Comparison of ENCODE assay signal across 10 cellular contexts in genomic region chr12:106978035-106978800, GRCh38. TPM values are rescaled to one million over a fixed set of nuclear protein-coding genes. Genes with fewer than 3 reads are reported as not detected.
DNase-seq lines count a peak whose midpoint lies in the region; ATAC-seq, FAIRE-seq and TF ChIP-seq lines count a peak whose summit lies in the region.
"Had no signal": no experiment of that assay in that cellular context is flagged by ENCODE, and none has a peak within 500 bp of the region (broad histone marks: within the 10 kb centered on the region; RNA-seq: fewer than 3 reads in every experiment).

No MANE protein-coding gene starts in this region.

- H3K9ac ChIP-seq in K562 (ENCODE audit: insufficient read depth in 1 of 2, low read depth in 2 of 2, low read length in 2 of 2) (peak overlapping the region in 1 of 2 experiments; percentile 13; a peak in 2 of 4 replicates), trophoblast cell (ENCODE audit: low read length) (no peak overlapping the region)

- no peaks in the 10 kb centered on the region for H3K36me3 Mint-ChIP-seq in endothelial cell (ENCODE audit: low read depth, unreplicated experiment)

- H3K23ac ChIP-seq in trophoblast cell (ENCODE audit: low read length) = no peak overlapping the region

- no peak overlapping the region for H4K8ac ChIP-seq in trophoblast cell (ENCODE audit: low read depth, low read length)

- in situ Hi-C loops in K562 (cut with MboI) = no loop called here

- no TSS peak for BruUV-seq in K562 (replicated peaks; lab: Mats Ljungman, UMichigan)

- no peaks in the 10 kb centered on the region for H3K9me1 ChIP-seq in K562 (ENCODE audit: control insufficient read depth, insufficient read depth, low read length)

- H3K79me2 ChIP-seq in K562 (ENCODE audit: control insufficient read depth, insufficient read depth, low read length) (peaks cover 16% of the 10 kb centered on the region; the same call in 2 of the 3 replicates), trophoblast cell (ENCODE audit: control insufficient read depth, insufficient read depth, low read length, poor library complexity) (no peaks in the 10 kb centered on the region)

- no peaks in the 10 kb centered on the region for H3K27me3 ChIP-seq in K562 (ENCODE audit: control insufficient read depth in 2 of 2, insufficient read depth in 2 of 2, low read length in 2 of 2)
- H3K27me3 ChIP-seq in right lobe of liver = no peaks in the 10 kb centered on the region
- H3K27me3 ChIP-seq in trophoblast cell (ENCODE audit: insufficient read depth, low read length) = no peaks in the 10 kb centered on the region

- no peak overlapping the region for H2BK120ac ChIP-seq in trophoblast cell (ENCODE audit: insufficient read depth, low read length, poor library complexity)

- no peak overlapping the region for H4K91ac ChIP-seq in trophoblast cell (ENCODE audit: low read depth, low read length)

- CTCF ChIA-PET in K562 (lab: Yijun Ruan, JAX; ENCODE audit: low intra/inter-chr PET ratio) = no interaction called here

- no peak for TF ChIP-seq RAD21 in K562 (CRISPR knock-in tag; conservative IDR thresholded peaks at IDR 0.05 in 1 of 2, IDR thresholded peaks at IDR 0.05 in 1 of 2)

- peaks cover 1% of the 10 kb centered on the region for H3K27me3 Mint-ChIP-seq in endothelial cell (ENCODE audit: unreplicated experiment)
- H3K27me3 Mint-ChIP-seq: stimulated activated naive B cell treated with anti-CD40 and anti-IgM and Interleukin-4, amounts not matched to agents 10 μg/mL and 1 μg/mL and 100 μg/mL, for 72 hours had no signal

- H3K4me1 Mint-ChIP-seq in endothelial cell (ENCODE audit: unreplicated experiment) = peaks cover 4% of the 10 kb centered on the region

- peak overlapping the region; percentile 6; the same call in 1 of the 2 replicates for H2AFZ ChIP-seq in K562 (ENCODE audit: low read depth, low read length)
- no peak overlapping the region for H2AFZ ChIP-seq in trophoblast cell (ENCODE audit: insufficient read depth, low read length, poor library complexity)

- no peak for TF ChIP-seq POLR2A in K562 (conservative IDR thresholded peaks at IDR 0.05)
- no peak for TF ChIP-seq POLR2A in right lobe of liver (IDR thresholded peaks at IDR 0.05)

- peaks cover 7 to 52% of the 10 kb centered on the region in 2 experiments for H3K4me1 ChIP-seq in K562 (replicated peaks in 1 of 2; ENCODE audit: control insufficient read depth in 2 of 2, insufficient read depth in 2 of 2, low read length in 2 of 2)
- H3K4me1 ChIP-seq in right lobe of liver = peaks cover 0 to 71% (median 27%) of the 10 kb centered on the region in 4 donors
- no peaks in the 10 kb centered on the region for H3K4me1 ChIP-seq in trophoblast cell (ENCODE audit: control insufficient read depth in 1 of 2, insufficient read depth in 2 of 2, low read length in 2 of 2)

- H3K27ac ChIP-seq in K562 (ENCODE audit: extremely low read depth, low read depth, low read length) = peak overlapping the region; percentile 63; the same call in 2 of the 3 replicates
- H3K27ac ChIP-seq in right lobe of liver = peak overlapping the region in 1 of 3 donors; percentile 74
- no peak overlapping the region for H3K27ac ChIP-seq in trophoblast cell (ENCODE audit: low read depth, low read length)
- H3K27ac ChIP-seq: epithelial cell of prostate had no signal

- H3K4me3 Mint-ChIP-seq in endothelial cell (ENCODE audit: unreplicated experiment) = no peak overlapping the region
- H3K4me3 Mint-ChIP-seq: stimulated activated naive B cell treated with anti-CD40 and anti-IgM and Interleukin-4, amounts not matched to agents 10 μg/mL and 1 μg/mL and 100 μg/mL, for 72 hours had no signal

- DNase-seq in AG08395 (ENCODE audit: low spot score) = peak; percentile 27
- peak; percentile 56 for DNase-seq in NCI-H2029 treated with DMSO at 0.1 percent for 48 hours (lab: John Stamatoyannopoulos, UW)
- DNase-seq in K562 (ENCODE audit: extremely low read depth in 1 of 4, low spot score in 3 of 4) = peak in 2 of 4 experiments; percentile 42 to 83
- peak; percentile 64 to 79 (median 69) for DNase-seq in right lobe of liver
- DNase-seq in activated gamma-delta T cell (lab: John Stamatoyannopoulos, UW) = no peak
- DNase-seq in endothelial cell (ENCODE audit: low spot score) = no peak
- DNase-seq in NK-92 (lab: John Stamatoyannopoulos, UW; ENCODE audit: unreplicated experiment) = no peak
- no peak for DNase-seq in trophoblast cell
- DNase-seq: stimulated activated naive B cell treated with anti-CD40 and anti-IgM and Interleukin-4, amounts not matched to agents 10 μg/mL and 1 μg/mL and 100 μg/mL, for 72 hours had no signal

- no peaks in the 10 kb centered on the region for H4K20me1 ChIP-seq in K562 (replicated peaks; ENCODE audit: control insufficient read depth, insufficient read depth, low read length)

- H3K18ac ChIP-seq in trophoblast cell (ENCODE audit: low read length) = no peak overlapping the region

- 0 out of 2 replicates have a peak, but pooled peaks have one; percentile 26 for TF ChIP-seq EP300 in K562 (IDR thresholded peaks at IDR 0.05; ENCODE audit: low read length)

- no peak for TF ChIP-seq CTCF in K562 (IDR thresholded peaks at IDR 0.05 in 2 of 3, conservative IDR thresholded peaks at IDR 0.05 in 1 of 3; ENCODE audit: insufficient read depth in 2 of 3, low read depth in 1 of 3, low read length in 3 of 3)
- no peak for TF ChIP-seq CTCF in right lobe of liver (IDR thresholded peaks at IDR 0.05)
- no peak for TF ChIP-seq CTCF in endothelial cell (IDR thresholded peaks at IDR 0.05; ENCODE audit: unreplicated experiment)

- intact Hi-C loops in K562 (cut with micrococcal nuclease) = no loop called here
- intact Hi-C loops in right lobe of liver (cut with DNase I) = no loop called here

- ATAC-seq in K562 (peak; percentile 65), right lobe of liver (peak in 3 of 4 donors; percentile 22 to 35 (median 29))
- ATAC-seq: stimulated activated naive B cell treated with anti-CD40 and anti-IgM and Interleukin-4, amounts not matched to agents 10 μg/mL and 1 μg/mL and 100 μg/mL, for 72 hours had no signal

- no peak overlapping the region for H3K4me3 ChIP-seq in K562
- no peak overlapping the region for H3K4me3 ChIP-seq in right lobe of liver
- no peak overlapping the region for H3K4me3 ChIP-seq in trophoblast cell (ENCODE audit: low read depth, low read length)

- WGBS in K562 (ENCODE audit: insufficient coverage, low coverage, missing lambda C conversion rate) = 2% methylated on average over 9 of the region's 9 CpGs
- 20% methylated on average over 9 of the region's 9 CpGs for WGBS in right lobe of liver (ENCODE audit: insufficient coverage, low coverage, low lambda C conversion rate, missing lambda C conversion rate)
- WGBS in trophoblast cell (ENCODE audit: extremely low coverage, insufficient coverage, insufficient read length) = no CpG with 5 or more reads among the region's 9 CpGs

- no peaks in the 10 kb centered on the region for H3K79me1 ChIP-seq in trophoblast cell (ENCODE audit: low read length)

- H3K9me3 ChIP-seq in K562 (replicated peaks; ENCODE audit: control insufficient read depth, insufficient read depth, low read depth, low read length) = no peaks in the 10 kb centered on the region
- no peaks in the 10 kb centered on the region for H3K9me3 ChIP-seq in right lobe of liver
- no peaks in the 10 kb centered on the region for H3K9me3 ChIP-seq in trophoblast cell (ENCODE audit: insufficient read depth, low read depth, low read length)

- H3K4me2 ChIP-seq in K562 (ENCODE audit: insufficient read depth, low read length) = peak overlapping the region; percentile 4; the same call in 1 of the 2 replicates
- H3K4me2 ChIP-seq in trophoblast cell (ENCODE audit: low read length) = no peak overlapping the region

- no peaks in the 10 kb centered on the region for H3K9me3 Mint-ChIP-seq in endothelial cell (ENCODE audit: unreplicated experiment)
- H3K9me3 Mint-ChIP-seq: stimulated activated naive B cell treated with anti-CD40 and anti-IgM and Interleukin-4, amounts not matched to agents 10 μg/mL and 1 μg/mL and 100 μg/mL, for 72 hours had no signal

- no peak overlapping the region for H2AK5ac ChIP-seq in trophoblast cell (ENCODE audit: low read length)

- H3K4ac ChIP-seq in trophoblast cell (ENCODE audit: low read depth, low read length) = no peak overlapping the region

- no peak overlapping the region for H4K12ac ChIP-seq in trophoblast cell (ENCODE audit: low read depth, low read length)

- no peak overlapping the region for H2BK5ac ChIP-seq in trophoblast cell (ENCODE audit: low read depth, low read length, poor library complexity)

- no peak overlapping the region for H3K14ac ChIP-seq in trophoblast cell (ENCODE audit: low read length)

- H2BK12ac ChIP-seq in trophoblast cell (ENCODE audit: low read length) = no peak overlapping the region

- FAIRE-seq in K562 (lab: Jason Lieb, UNC) = peak; percentile 76

- no peak overlapping the region for H3K27ac Mint-ChIP-seq in endothelial cell (ENCODE audit: unreplicated experiment)
- H3K27ac Mint-ChIP-seq: stimulated activated naive B cell treated with anti-CD40 and anti-IgM and Interleukin-4, amounts not matched to agents 10 μg/mL and 1 μg/mL and 100 μg/mL, for 72 hours had no signal

- POLR2A ChIA-PET in K562 (lab: Yijun Ruan, JAX) = interaction anchor here (0.6 to 5.5 kb wide), 6 partner anchors 8 to 41 kb away, joined by 3 to 28 read pairs (median 6); partner anchors contain the start of genes MTERF2 and TMEM263

- peaks cover 40% of the 10 kb centered on the region for H3K36me3 ChIP-seq in K562 (ENCODE audit: control insufficient read depth, insufficient read depth, low read length)
- H3K36me3 ChIP-seq in right lobe of liver = no peaks in the 10 kb centered on the region
- peaks cover 0 to 3% of the 10 kb centered on the region in 2 experiments for H3K36me3 ChIP-seq in trophoblast cell (ENCODE audit: control insufficient read depth in 1 of 2, insufficient read depth in 2 of 2, low read length in 2 of 2)

RNA-seq across cellular contexts. Expression of gene MTERF2, which starts 8.7 kb away (rescaled TPM):
- total RNA-seq in K562 (2011; cell fraction: chromatin; rRNA removed; ENCODE audit: low replicate concordance) = 17.7 and 36.2 TPM in 2 replicates
- total RNA-seq in K562 (2011; cell fraction: nucleolus; rRNA removed) = 12.2 and 16.4 TPM in 2 replicates
- 24.3 and 33.8 TPM in 2 replicates for total RNA-seq in K562 (2011; cell fraction: nucleoplasm; rRNA removed)
- 26.4 and 35.9 TPM in 2 replicates for total RNA-seq in K562 (2014; rRNA removed)
- 29.6 and 34.7 TPM in 2 replicates for total RNA-seq in K562 (2014; rRNA removed; fragmentation: Illumina TruSeq; extraction: Trizol)
- 34.1 and 37.0 TPM in 2 replicates for total RNA-seq in K562 (2015; rRNA removed; fragmentation: Illumina TruSeq; extraction: Trizol)
- 30.3 and 33.7 TPM in 2 replicates for total RNA-seq in K562 (2021)
- polyA plus RNA-seq in K562 (2011; rRNA removed) = 28.3 and 33.2 TPM in 2 replicates
- polyA plus RNA-seq in K562 (2011; cell fraction: cytosol; rRNA removed) = 4.7 and 14.0 TPM in 2 replicates
- polyA plus RNA-seq in K562 (2011; cell fraction: nucleus; rRNA removed) = 43.6 and 46.2 TPM in 2 replicates
- polyA plus RNA-seq in K562 (2012) = 21.4 and 28.5 TPM in 2 replicates
- polyA plus RNA-seq in K562 (2014; fragmentation: Illumina TruSeq; extraction: Trizol) = 32.5 and 39.5 TPM in 2 replicates
- polyA plus RNA-seq in K562 (2014; fragmentation: Nextera tagmentation; extraction: Ambion mirVana) = 10 to 100 TPM; 10.0 to 11.6 TPM
- 55.3 and 63.2 TPM in 2 replicates for polyA plus RNA-seq in K562 (2014; rRNA removed)
- 14.2 and 15.7 TPM in 2 replicates for polyA minus RNA-seq in K562 (2011; rRNA and poly(A)+ RNA removed)
- polyA minus RNA-seq in K562 (2011; cell fraction: cytosol; rRNA and poly(A)+ RNA removed) = 8.3 TPM in 2 replicates
- polyA minus RNA-seq in K562 (2011; cell fraction: nucleus; rRNA and poly(A)+ RNA removed) = 11.4 and 18.4 TPM in 2 replicates
- 10 to 100 TPM in 4 of 6 experiments, 1 to 10 TPM in 2; 7.2 to 14.4 (median 12.0) TPM for total RNA-seq in right lobe of liver
- total RNA-seq in endothelial cell (ENCODE audit: unreplicated experiment) = 7.7 TPM
- polyA plus RNA-seq in trophoblast cell (2013) = 4.7 and 5.4 TPM in 2 replicates

RNA-seq across cellular contexts. Expression of gene TMEM263, which starts 22.5 kb away (rescaled TPM):
- total RNA-seq in K562 (2011; cell fraction: chromatin; rRNA removed; ENCODE audit: low replicate concordance) = 16.9 and 65.5 TPM in 2 replicates
- 8.3 and 13.7 TPM in 2 replicates for total RNA-seq in K562 (2011; cell fraction: nucleolus; rRNA removed)
- 27.2 and 42.5 TPM in 2 replicates for total RNA-seq in K562 (2011; cell fraction: nucleoplasm; rRNA removed)
- total RNA-seq in K562 (2014; rRNA removed) (14.8 and 18.7 TPM in 2 replicates), K562 (2014; rRNA removed; fragmentation: Illumina TruSeq; extraction: Trizol) (31.6 and 35.0 TPM in 2 replicates), K562 (2015; rRNA removed; fragmentation: Illumina TruSeq; extraction: Trizol) (24.1 and 26.4 TPM in 2 replicates), K562 (2021) (26.7 and 27.4 TPM in 2 replicates), right lobe of liver (10 to 100 TPM; 23.9 to 40.9 (median 38.1) TPM), endothelial cell (ENCODE audit: unreplicated experiment) (26.1 TPM)
- polyA plus RNA-seq in K562 (2011; rRNA removed) (36.7 and 37.8 TPM in 2 replicates), K562 (2014; fragmentation: Illumina TruSeq; extraction: Trizol) (22.3 and 24.4 TPM in 2 replicates), K562 (2014; fragmentation: Nextera tagmentation; extraction: Ambion mirVana) (10 to 100 TPM; 14.8 to 17.8 TPM), K562 (2014; rRNA removed) (12.6 and 13.7 TPM in 2 replicates)
- polyA plus RNA-seq in K562 (2011; cell fraction: cytosol; rRNA removed) = 11.5 and 19.9 TPM in 2 replicates
- 12.5 and 19.9 TPM in 2 replicates for polyA plus RNA-seq in K562 (2011; cell fraction: nucleus; rRNA removed)
- 21.6 and 24.9 TPM in 2 replicates for polyA plus RNA-seq in K562 (2012)
- polyA minus RNA-seq in K562 (2011; rRNA and poly(A)+ RNA removed) = 67.2 and 88.0 TPM in 2 replicates
- polyA minus RNA-seq in K562 (2011; cell fraction: cytosol; rRNA and poly(A)+ RNA removed) = 27.7 and 36.7 TPM in 2 replicates
- 11.0 and 29.5 TPM in 2 replicates for polyA minus RNA-seq in K562 (2011; cell fraction: nucleus; rRNA and poly(A)+ RNA removed)
- 49.9 and 53.1 TPM in 2 replicates for polyA plus RNA-seq in trophoblast cell (2013)

Comparison
In these comparisons a context has a peak if more than half of its experiments do, and no peak if none do; other contexts are left out.
1. DNase-seq: peak in AG08395 (single experiment), NCI-H2029 treated with DMSO at 0.1 percent for 48 hours (single experiment) and right lobe of liver (3 of 3); none in activated gamma-delta T cell (single experiment), endothelial cell (single experiment), NK-92 (single experiment) and trophoblast cell (0 of 2).